ENCODE assay signal across 11 cellular contexts in genomic region chr1:228455715-228456114, GRCh38. TPM values are rescaled to one million over a fixed set of nuclear protein-coding genes. Genes with fewer than 3 reads are reported as not detected.
A peak's percentile ranks its signal among the peaks of the same experiment; 100 is the strongest.
DNase-seq lines count a peak whose midpoint lies in the region; ATAC-seq and TF ChIP-seq lines count a peak whose summit lies in the region.
"Had no signal": no experiment of that assay in that cellular context is flagged by ENCODE, and none has a peak within 500 bp of the region (broad histone marks: within the 10 kb centered on the region; RNA-seq: fewer than 3 reads in every experiment).

No MANE protein-coding gene starts in this region.

- peaks cover 1% of the 10 kb centered on the region for H3K27me3 Mint-ChIP-seq in activated CD8-positive, alpha-beta T cell treated with anti-CD3 and anti-CD28 coated beads for 36 hours
- H3K27me3 Mint-ChIP-seq: central memory CD8-positive, alpha-beta T cell had no signal

- no peaks in the 10 kb centered on the region for H3K36me3 ChIP-seq in GM23248 (ENCODE audit: low read depth)
- H3K36me3 ChIP-seq: upper lobe of left lung had no signal

- CTCF ChIA-PET in activated CD8-positive, alpha-beta T cell treated with anti-CD3 and anti-CD28 coated beads for 36 hours (lab: Charles Lee): interaction anchor here (1.1 to 4.1 kb wide), 5 partner anchors 16 to 59 kb away, joined by 4 to 15 read pairs (median 8); no protein-coding TSS in a partner anchor

- no peaks in the 10 kb centered on the region for H3K9me2 ChIP-seq in GM23248 (ENCODE audit: insufficient read depth)

- peaks cover 10% of the 10 kb centered on the region for H3K36me3 Mint-ChIP-seq in activated CD8-positive, alpha-beta T cell treated with anti-CD3 and anti-CD28 coated beads for 36 hours (ENCODE audit: low read depth)

- intact Hi-C loops in activated CD8-positive, alpha-beta T cell treated with anti-CD3 and anti-CD28 coated beads for 36 hours (cut with micrococcal nuclease): loop anchor here (5.0 kb wide), 1 partner anchor 48 kb away; the partner anchor contains the start of gene TRIM11

- H3K4me1 ChIP-seq in GM23248 (ENCODE audit: insufficient read depth): peaks cover 14% of the 10 kb centered on the region

- WGBS in GM23248 (ENCODE audit: low coverage in 1 of 2, low lambda C conversion rate in 2 of 2, missing lambda C conversion rate in 2 of 2), 2 experiments: 23 to 26% methylated on average over 1 of the region's 1 CpG

- no peak overlapping the region for H3K27ac ChIP-seq in GM23248
- H3K27ac ChIP-seq: upper lobe of left lung had no signal

- H3K9me3 ChIP-seq in GM23248 (ENCODE audit: low read depth) (no peaks in the 10 kb centered on the region), iPS-18c (ENCODE audit: control insufficient read depth, insufficient read depth, low read length) (no peaks in the 10 kb centered on the region)
- H3K9me3 ChIP-seq: upper lobe of left lung had no signal

- peak overlapping the region; percentile 51 for H3K4me3 Mint-ChIP-seq in activated CD8-positive, alpha-beta T cell treated with anti-CD3 and anti-CD28 coated beads for 36 hours

- 0 out of 2 replicates have a peak, but pooled peaks cover 2% of the 10 kb centered on the region for H3K27me3 ChIP-seq in GM23248 (replicated peaks; ENCODE audit: insufficient read depth)

- no peaks in the 10 kb centered on the region for H4K20me1 ChIP-seq in GM23248 (ENCODE audit: insufficient read depth)

- no peak overlapping the region for H2AFZ ChIP-seq in GM23248

- H3K4me1 Mint-ChIP-seq in activated CD8-positive, alpha-beta T cell treated with anti-CD3 and anti-CD28 coated beads for 36 hours (ENCODE audit: low read depth): peaks cover 15% of the 10 kb centered on the region

- H3K4me3 ChIP-seq in GM23248 (no peak overlapping the region), iPS-18c (ENCODE audit: insufficient read depth, low read depth, low read length) (peak overlapping the region; percentile 30; the same call in 1 of the 2 replicates)
- H3K4me3 ChIP-seq: upper lobe of left lung had no signal

- H3K79me2 ChIP-seq in GM23248 (ENCODE audit: insufficient read depth): peaks cover 15% of the 10 kb centered on the region; the same call in 1 of the 2 replicates

- peak overlapping the region; percentile 88 for H3K4me2 ChIP-seq in GM23248 (ENCODE audit: unreplicated experiment)

- POLR2A ChIA-PET in activated CD8-positive, alpha-beta T cell treated with anti-CD3 and anti-CD28 coated beads for 36 hours (lab: Charles Lee): interaction anchor here (0.7 to 1.3 kb wide), 5 partner anchors 30 to 70 kb away, joined by 3 to 4 read pairs (median 3); no protein-coding TSS in a partner anchor

- 0 out of 2 replicates have a peak overlapping the region, but pooled peaks have one; percentile 78 for H3K9ac ChIP-seq in GM23248

- no peak for TF ChIP-seq CTCF in activated CD8-positive, alpha-beta T cell treated with anti-CD3 and anti-CD28 coated beads for 36 hours (IDR thresholded peaks at IDR 0.05)

- DNase-seq in DMS 273 (lab: John Stamatoyannopoulos, UW; ENCODE audit: unreplicated experiment): peak; percentile 34
- no peak for DNase-seq in DMS 273 treated with DMSO at 0.1 percent for 48 hours (lab: John Stamatoyannopoulos, UW)
- peak; percentile 20 for DNase-seq in GM23248
- DNase-seq in activated CD8-positive, alpha-beta T cell treated with anti-CD3 and anti-CD28 coated beads for 36 hours: no peak
- DNase-seq in cortex of kidney (lab: John Stamatoyannopoulos, UW): no peak
- DNase-seq in NCI-H2196 treated with DMSO at 0.1 percent for 48 hours (lab: John Stamatoyannopoulos, UW; ENCODE audit: unreplicated experiment): no peak
- no peak for DNase-seq in NCI-H1417 treated with DMSO at 0.1 percent for 48 hours (lab: John Stamatoyannopoulos, UW)
- DNase-seq: NCI-H1105 treated with DMSO at 0.1 percent for 48 hours, upper lobe of left lung had no signal

- ATAC-seq in activated CD8-positive, alpha-beta T cell treated with anti-CD3 and anti-CD28 coated beads for 36 hours: no peak

- H3K27ac Mint-ChIP-seq in activated CD8-positive, alpha-beta T cell treated with anti-CD3 and anti-CD28 coated beads for 36 hours: no peak overlapping the region

- no peaks in the 10 kb centered on the region for H3K9me3 Mint-ChIP-seq in activated CD8-positive, alpha-beta T cell treated with anti-CD3 and anti-CD28 coated beads for 36 hours
- H3K9me3 Mint-ChIP-seq: central memory CD8-positive, alpha-beta T cell had no signal

- in situ Hi-C loops in GM23248 (cut with MboI): no loop called here

- peaks cover 11% of the 10 kb centered on the region for H3F3A ChIP-seq in GM23248 (ENCODE audit: insufficient read depth)

RNA-seq across cellular contexts. Expression of gene RNF187, which starts 31.5 kb away (rescaled TPM):
- total RNA-seq in GM23248 (2014; rRNA removed; shearing (Covaris generic)): 81.9 and 92.8 TPM in 2 replicates
- 38.8 and 79.4 TPM in 2 replicates for polyA plus RNA-seq in GM23248 (2016; fragmentation: Nextera tagmentation; extraction: Ambion mirVana)
- total RNA-seq in activated CD8-positive, alpha-beta T cell treated with anti-CD3 and anti-CD28 coated beads for 36 hours: 100 to 1,000 TPM; 147 TPM

RNA-seq across cellular contexts. Expression of gene TRIM17, which starts 39.1 kb away (rescaled TPM):
- total RNA-seq in GM23248 (2014; rRNA removed; shearing (Covaris generic)): not detected in 2 replicates
- polyA plus RNA-seq in GM23248 (2016; fragmentation: Nextera tagmentation; extraction: Ambion mirVana): 0.26 and 0.43 TPM in 2 replicates
- 1 to 10 TPM; 1.9 to 2.7 TPM for total RNA-seq in activated CD8-positive, alpha-beta T cell treated with anti-CD3 and anti-CD28 coated beads for 36 hours

RNA-seq across cellular contexts. Expression of gene TRIM11, which starts 49.1 kb away (rescaled TPM):
- 21.3 and 24.7 TPM in 2 replicates for total RNA-seq in GM23248 (2014; rRNA removed; shearing (Covaris generic))
- 8.6 and 9.8 TPM in 2 replicates for polyA plus RNA-seq in GM23248 (2016; fragmentation: Nextera tagmentation; extraction: Ambion mirVana)
- total RNA-seq in activated CD8-positive, alpha-beta T cell treated with anti-CD3 and anti-CD28 coated beads for 36 hours: 10 to 100 TPM; 30.7 to 32.1 TPM

Comparison
In these comparisons a context has a peak if more than half of its experiments do, and no peak if none do; other contexts are left out.
1. DNase-seq: peak in DMS 273 (single experiment) and GM23248 (single experiment); none in DMS 273 treated with DMSO at 0.1 percent for 48 hours (single experiment), activated CD8-positive, alpha-beta T cell treated with anti-CD3 and anti-CD28 coated beads for 36 hours (single experiment), cortex of kidney (single experiment), NCI-H2196 treated with DMSO at 0.1 percent for 48 hours (single experiment) and NCI-H1417 treated with DMSO at 0.1 percent for 48 hours (single experiment).